In the genomic region with DNA sequence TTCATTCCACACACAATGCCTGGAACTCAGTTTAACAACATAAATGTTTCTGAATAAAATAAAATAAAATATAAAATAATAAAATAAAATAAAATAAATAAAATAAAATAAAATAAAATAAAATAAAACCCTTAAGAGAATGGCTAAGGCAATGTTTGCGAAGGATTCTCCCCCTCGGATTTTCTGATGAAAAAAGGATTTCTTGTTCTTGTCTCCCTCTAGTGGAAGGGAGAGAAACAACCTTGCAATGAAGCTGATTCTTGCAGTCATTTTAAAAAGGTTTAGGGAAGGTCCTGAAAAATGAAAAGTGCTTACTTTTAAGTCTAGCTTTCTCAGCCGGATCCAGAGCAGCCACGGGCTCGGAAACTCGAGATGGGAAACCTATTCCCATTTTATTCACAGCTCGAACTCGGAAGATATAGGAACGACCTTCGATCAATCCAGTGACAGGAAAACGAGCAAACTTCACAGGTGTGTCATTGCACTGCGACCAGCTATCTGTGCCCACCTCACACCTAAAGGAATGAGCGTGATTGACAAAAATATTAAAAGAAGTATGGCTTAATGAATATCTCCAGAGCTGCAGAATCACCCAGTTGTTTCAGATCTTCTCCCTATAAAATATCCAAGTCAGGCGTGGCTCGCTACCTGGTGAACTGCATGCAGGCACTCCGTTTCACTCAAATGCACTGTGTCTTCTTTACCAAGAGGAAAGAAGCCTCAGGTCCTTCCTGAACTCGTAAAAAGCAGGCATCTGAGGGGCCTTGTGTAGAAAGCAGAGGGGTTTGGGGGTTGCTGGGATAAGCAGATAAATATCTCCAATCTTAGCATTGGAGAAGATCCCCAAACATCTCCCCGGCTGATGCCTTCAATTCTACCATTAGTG, we compare ENCODE assay signal across 1 cellular context.
TF ChIP-seq lines count a peak whose summit lies in the region.

No MANE protein-coding gene starts in this region.

TF ChIP-seq in HepG2, 621 proteins besides CTCF, POLR2A, EP300 and RAD21 (continued from another document):
- TF ChIP-seq, protein P1, sequence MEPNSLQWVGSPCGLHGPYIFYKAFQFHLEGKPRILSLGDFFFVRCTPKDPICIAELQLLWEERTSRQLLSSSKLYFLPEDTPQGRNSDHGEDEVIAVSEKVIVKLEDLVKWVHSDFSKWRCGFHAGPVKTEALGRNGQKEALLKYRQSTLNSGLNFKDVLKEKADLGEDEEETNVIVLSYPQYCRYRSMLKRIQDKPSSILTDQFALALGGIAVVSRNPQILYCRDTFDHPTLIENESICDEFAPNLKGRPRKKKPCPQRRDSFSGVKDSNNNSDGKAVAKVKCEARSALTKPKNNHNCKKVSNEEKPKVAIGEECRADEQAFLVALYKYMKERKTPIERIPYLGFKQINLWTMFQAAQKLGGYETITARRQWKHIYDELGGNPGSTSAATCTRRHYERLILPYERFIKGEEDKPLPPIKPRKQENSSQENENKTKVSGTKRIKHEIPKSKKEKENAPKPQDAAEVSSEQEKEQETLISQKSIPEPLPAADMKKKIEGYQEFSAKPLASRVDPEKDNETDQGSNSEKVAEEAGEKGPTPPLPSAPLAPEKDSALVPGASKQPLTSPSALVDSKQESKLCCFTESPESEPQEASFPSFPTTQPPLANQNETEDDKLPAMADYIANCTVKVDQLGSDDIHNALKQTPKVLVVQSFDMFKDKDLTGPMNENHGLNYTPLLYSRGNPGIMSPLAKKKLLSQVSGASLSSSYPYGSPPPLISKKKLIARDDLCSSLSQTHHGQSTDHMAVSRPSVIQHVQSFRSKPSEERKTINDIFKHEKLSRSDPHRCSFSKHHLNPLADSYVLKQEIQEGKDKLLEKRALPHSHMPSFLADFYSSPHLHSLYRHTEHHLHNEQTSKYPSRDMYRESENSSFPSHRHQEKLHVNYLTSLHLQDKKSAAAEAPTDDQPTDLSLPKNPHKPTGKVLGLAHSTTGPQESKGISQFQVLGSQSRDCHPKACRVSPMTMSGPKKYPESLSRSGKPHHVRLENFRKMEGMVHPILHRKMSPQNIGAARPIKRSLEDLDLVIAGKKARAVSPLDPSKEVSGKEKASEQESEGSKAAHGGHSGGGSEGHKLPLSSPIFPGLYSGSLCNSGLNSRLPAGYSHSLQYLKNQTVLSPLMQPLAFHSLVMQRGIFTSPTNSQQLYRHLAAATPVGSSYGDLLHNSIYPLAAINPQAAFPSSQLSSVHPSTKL (CRISPR knock-in tag; IDR thresholded peaks at IDR 0.05): 0 out of 2 replicates have a peak, but pooled peaks have one; percentile 17
- TF ChIP-seq ZNF557 (CRISPR knock-in tag; IDR thresholded peaks at IDR 0.05): no peak
